Comparison of ENCODE assay signal across 2 cellular contexts in the genomic region with DNA sequence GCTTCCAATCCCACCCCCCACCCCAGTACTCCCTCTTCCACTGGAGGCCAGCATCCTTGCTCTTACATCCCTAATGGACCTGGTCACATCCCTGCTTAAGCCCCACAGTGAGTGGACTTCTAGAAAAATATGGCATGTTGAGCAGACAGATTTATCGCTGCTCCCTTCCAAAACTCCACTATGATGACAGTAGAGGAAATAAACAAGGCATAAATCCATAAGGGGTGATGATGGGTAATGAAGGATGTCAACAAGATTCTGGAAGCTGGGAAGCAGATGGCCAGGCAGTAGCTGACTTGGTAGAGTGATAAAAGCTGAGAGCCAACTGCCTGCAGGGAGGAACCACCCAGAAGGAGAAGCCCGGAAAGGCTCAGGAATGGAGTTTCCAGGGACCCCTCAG. TPM values are rescaled to one million over a fixed set of nuclear protein-coding genes. Genes with fewer than 3 reads are reported as not detected.
"Had no signal": no experiment of that assay in that cellular context is flagged by ENCODE, and none has a peak within 500 bp of the region (broad histone marks: within the 10 kb centered on the region; RNA-seq: fewer than 3 reads in every experiment).

No MANE protein-coding gene starts in this region.

RNA-seq across cellular contexts. Expression of a gene that starts 28.9 kb away (rescaled TPM):
- total RNA-seq: activated CD8-positive, alpha-beta T cell treated with anti-CD3 and anti-CD28 coated beads, Interleukin-2, amount 10 ng/mL, durations not matched to agents 7 days and 5 days; T-helper 17 cell had no signal
